ENCODE assay signal across 8 cellular contexts in genomic region chr20:20664795-20665194, GRCh38. TPM values are rescaled to one million over a fixed set of nuclear protein-coding genes. Genes with fewer than 3 reads are reported as not detected.
DNase-seq lines count a peak whose midpoint lies in the region; ATAC-seq, FAIRE-seq and TF ChIP-seq lines count a peak whose summit lies in the region.

No MANE protein-coding gene starts in this region.

- no peak for FAIRE-seq in bronchial epithelial cell (lab: Jason Lieb, UNC)

- no peaks in the 10 kb centered on the region for H3K9me3 ChIP-seq in liver (ENCODE audit: control insufficient read depth in 4 of 4, low read length in 3 of 4)

- peak; percentile 19 for DNase-seq in NCI-H774 (lab: John Stamatoyannopoulos, UW)
- DNase-seq in bronchial epithelial cell (ENCODE audit: low read depth) = peak; percentile 49
- no peak for DNase-seq in 8988T

- H3K27ac ChIP-seq in 22Rv1 (no peak overlapping the region), liver (ENCODE audit: low read depth in 1 of 2, low read length in 2 of 2) (no peak overlapping the region)

- H3K27me3 ChIP-seq in bronchial epithelial cell (ENCODE audit: control insufficient read depth, insufficient read depth, low read length) (no peaks in the 10 kb centered on the region), liver (ENCODE audit: control insufficient read depth in 4 of 4, insufficient read depth in 4 of 4, low read length in 3 of 4) (no peaks in the 10 kb centered on the region)

- H3K4me1 ChIP-seq in liver (ENCODE audit: control insufficient read depth in 4 of 4, insufficient read depth in 4 of 4, low read length in 3 of 4) = peaks cover 2 to 37% (median 14%) of the 10 kb centered on the region in 4 donors

- peak; percentile 93 to 95 for TF ChIP-seq RAD21 in liver (IDR thresholded peaks at IDR 0.05)

- peak; percentile 79 for TF ChIP-seq CTCF in 22Rv1 (IDR thresholded peaks at IDR 0.05)
- TF ChIP-seq CTCF in GM12875 (IDR thresholded peaks at IDR 0.05; ENCODE audit: borderline replicate concordance, insufficient read depth, low read depth, low read length) = peak; percentile 50; the same call in 1 of the 2 replicates
- peak; percentile 42 for TF ChIP-seq CTCF in bronchial epithelial cell (IDR thresholded peaks at IDR 0.05; ENCODE audit: insufficient read depth, low read length, severe bottlenecking)
- TF ChIP-seq CTCF in liver (IDR thresholded peaks at IDR 0.05; ENCODE audit: low read depth, low read length, missing input control) = peak; percentile 63

- no peak overlapping the region for H3K4me3 ChIP-seq in GM12875 (ENCODE audit: low read depth, low read length)
- H3K4me3 ChIP-seq in bronchial epithelial cell (ENCODE audit: low read depth, low read length) = no peak overlapping the region
- no peak overlapping the region for H3K4me3 ChIP-seq in liver (ENCODE audit: low read depth in 1 of 3, low read length in 3 of 3)

- H3K36me3 ChIP-seq in bronchial epithelial cell (ENCODE audit: control insufficient read depth, insufficient read depth, low read length) (no peaks in the 10 kb centered on the region), liver (ENCODE audit: control insufficient read depth in 4 of 4, insufficient read depth in 3 of 4, low read depth in 1 of 4, low read length in 3 of 4) (no peaks in the 10 kb centered on the region)

- ATAC-seq in HG03095 (IDR thresholded peaks at IDR 0.05; ENCODE audit: unreplicated experiment) = peak; percentile 45
- no peak for ATAC-seq in HG03097 (IDR thresholded peaks at IDR 0.05; ENCODE audit: low FRiP score, unreplicated experiment)

- no peak overlapping the region for H3K9ac ChIP-seq in liver (ENCODE audit: low read depth in 1 of 2, low read length in 2 of 2)

TF ChIP-seq in liver, 16 proteins besides CTCF, POLR2A, EP300 and RAD21:
- TF ChIP-seq ZBTB33 (IDR thresholded peaks at IDR 0.05) (no peak), JUND (IDR thresholded peaks at IDR 0.05) (no peak), HNF4A (conservative IDR thresholded peaks at IDR 0.05) (no peak), NR2F2 (IDR thresholded peaks at IDR 0.05) (no peak), GABPA (IDR thresholded peaks at IDR 0.05 in 1 of 2, conservative IDR thresholded peaks at IDR 0.05 in 1 of 2) (no peak), RXRA (IDR thresholded peaks at IDR 0.05) (no peak)

RNA-seq across cellular contexts. Expression of gene RALGAPA2, which starts 47.6 kb away (rescaled TPM):
- total RNA-seq in bronchial epithelial cell = 8.7 and 12.2 TPM in 2 replicates
- total RNA-seq in liver = 10 to 100 TPM; 14.8 to 89.9 TPM
- polyA plus RNA-seq in liver = 10 to 100 TPM; 20.2 to 29.9 TPM
